Comparison of ENCODE assay signal across 22 cellular contexts in the genomic region with DNA sequence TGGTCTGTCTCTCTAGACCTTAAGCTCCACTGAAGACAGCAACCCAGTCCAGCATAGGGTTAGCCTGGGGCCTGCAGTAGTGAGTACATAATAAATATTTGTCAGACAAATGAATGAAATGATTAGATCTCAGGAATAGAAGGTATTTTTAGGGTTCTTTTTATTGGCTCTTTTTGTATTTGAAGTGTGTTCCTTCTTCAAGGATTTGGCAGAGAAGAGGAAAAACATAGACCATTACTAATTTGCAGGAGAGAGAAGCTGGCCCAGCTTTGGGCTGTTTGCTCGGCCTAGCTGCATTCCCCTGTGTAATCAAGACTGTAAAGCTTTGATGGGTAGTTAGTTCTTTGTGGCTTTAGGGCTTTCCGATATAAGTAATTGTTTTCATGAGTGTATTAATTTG.
"Had no signal": no experiment of that assay in that cellular context is flagged by ENCODE, and none has a peak within 500 bp of the region (broad histone marks: within the 10 kb centered on the region; RNA-seq: fewer than 3 reads in every experiment).

No MANE protein-coding gene starts in this region.

- H3K36me3 ChIP-seq: ascending aorta had no signal

- H3K4me3 ChIP-seq: ascending aorta had no signal

- H3K27me3 ChIP-seq: ascending aorta had no signal

- H3K27ac ChIP-seq: ascending aorta had no signal

- ATAC-seq: activated CD8-positive, alpha-beta memory T cell treated with anti-CD3 and anti-CD28 coated beads, Interleukin-2, amount 10 ng/mL, durations not matched to agents 7 days and 5 days; activated naive CD4-positive, alpha-beta T cell treated with anti-CD3 and anti-CD28 coated beads, Interleukin-2, amount 50 U/mL, for 72 hours; activated naive CD8-positive, alpha-beta T cell treated with anti-CD3 and anti-CD28 coated beads, Interleukin-2, amount 50 U/mL, for 24 hours had no signal

- H3K9me3 ChIP-seq: ascending aorta had no signal

- DNase-seq: activated B cell treated with CpG ODN at 0.5 μM for 24 hours; activated CD4-positive, alpha-beta T cell treated with anti-CD3 and anti-CD28 coated beads for 1 hour; activated CD4-positive, alpha-beta T cell treated with anti-CD3 and anti-CD28 coated beads, Interleukin-2, amount 10 ng/mL, durations not matched to agents 24 days and 14 days; activated CD4-positive, alpha-beta T cell treated with anti-CD3 and anti-CD28 coated beads, Interleukin-2, amount 50 U/mL, for 48 hours; activated CD8-positive, alpha-beta memory T cell treated with anti-CD3 and anti-CD28 coated beads, Interleukin-2, amount 10 ng/mL, durations not matched to agents 7 days and 5 days; activated effector memory CD4-positive, alpha-beta T cell treated with anti-CD3 and anti-CD28 coated beads, Interleukin-2, amount 50 U/mL, for 16 hours; activated naive CD4-positive, alpha-beta T cell treated with Interleukin-2 at 50 U/mL for 16 hours; activated naive CD8-positive, alpha-beta T cell treated with anti-CD3 and anti-CD28 coated beads, Interleukin-2, amount 50 U/mL, for 24 hours; activated T-cell treated with anti-CD3 and anti-CD28 coated beads, Interleukin-2, amount 50 U/mL, for 24 hours; amniotic stem cell; cerebellar nuclear complex; NCI-H1105 treated with DMSO at 0.1 percent for 48 hours; NCI-H1436 treated with DMSO at 0.1 percent for 48 hours; NCI-H187 treated with DMSO at 0.1 percent for 48 hours; NCI-H2081 treated with DMSO at 0.1 percent for 48 hours; NCI-H2227 treated with DMSO at 0.1 percent for 48 hours; NCI-H446 treated with DMSO at 0.1 percent for 48 hours; NCI-H526; NCI-H774; SHP77 treated with DMSO at 0.1 percent for 48 hours had no signal
